ENCODE assay signal across 17 cellular contexts in genomic region chr3:85208650-85209049, GRCh38.
DNase-seq lines count a peak whose midpoint lies in the region; ATAC-seq and TF ChIP-seq lines count a peak whose summit lies in the region.
"Had no signal": no experiment of that assay in that cellular context is flagged by ENCODE, and none has a peak within 500 bp of the region (broad histone marks: within the 10 kb centered on the region; RNA-seq: fewer than 3 reads in every experiment).

No MANE protein-coding gene starts in this region.

- H3K4me1 Mint-ChIP-seq in activated CD8-positive, alpha-beta T cell treated with anti-CD3 and anti-CD28 coated beads, Interleukin-2, amount 10 ng/mL, durations not matched to agents 7 days and 5 days (ENCODE audit: low read depth) = no peaks in the 10 kb centered on the region
- no peaks in the 10 kb centered on the region for H3K4me1 Mint-ChIP-seq in activated naive CD8-positive, alpha-beta T cell treated with anti-CD3 and anti-CD28 coated beads for 36 hours
- H3K4me1 Mint-ChIP-seq: CD14-positive monocyte; CD4-positive, alpha-beta memory T cell; CD4-positive, CD25-positive, alpha-beta regulatory T cell; CD8-positive, alpha-beta memory T cell had no signal

- H3K27me3 ChIP-seq in ascending aorta = no peaks in the 10 kb centered on the region
- H3K27me3 ChIP-seq: BE2C, BLaER1 had no signal

- in situ Hi-C loops in G401 (cut with HindIII; ENCODE audit: low sequenced_read_pairs) = no loop called here

- H3K36me3 Mint-ChIP-seq in activated CD8-positive, alpha-beta T cell treated with anti-CD3 and anti-CD28 coated beads, Interleukin-2, amount 10 ng/mL, durations not matched to agents 7 days and 5 days (ENCODE audit: low read depth) = no peaks in the 10 kb centered on the region
- H3K36me3 Mint-ChIP-seq in activated naive CD8-positive, alpha-beta T cell treated with anti-CD3 and anti-CD28 coated beads for 36 hours = no peaks in the 10 kb centered on the region
- H3K36me3 Mint-ChIP-seq: CD14-positive monocyte; CD4-positive, alpha-beta memory T cell; CD4-positive, CD25-positive, alpha-beta regulatory T cell; CD8-positive, alpha-beta memory T cell had no signal

- ATAC-seq in activated CD8-positive, alpha-beta T cell treated with anti-CD3 and anti-CD28 coated beads, Interleukin-2, amount 10 ng/mL, durations not matched to agents 7 days and 5 days = no peak
- ATAC-seq: GM12878 had no signal

- no peak for TF ChIP-seq CTCF in ascending aorta (IDR thresholded peaks at IDR 0.05)

- POLR2A ChIA-PET in activated CD8-positive, alpha-beta T cell treated with anti-CD3 and anti-CD28 coated beads, Interleukin-2, amount 10 ng/mL, durations not matched to agents 7 days and 5 days (lab: Charles Lee) = no interaction called here

- H3K9me3 ChIP-seq in ascending aorta = no peaks in the 10 kb centered on the region
- H3K9me3 ChIP-seq: BE2C, BLaER1 had no signal

- no peak overlapping the region for H3K4me3 Mint-ChIP-seq in activated CD8-positive, alpha-beta T cell treated with anti-CD3 and anti-CD28 coated beads, Interleukin-2, amount 10 ng/mL, durations not matched to agents 7 days and 5 days
- H3K4me3 Mint-ChIP-seq in activated naive CD8-positive, alpha-beta T cell treated with anti-CD3 and anti-CD28 coated beads for 36 hours = no peak overlapping the region
- H3K4me3 Mint-ChIP-seq: CD14-positive monocyte; CD4-positive, alpha-beta memory T cell; CD4-positive, CD25-positive, alpha-beta regulatory T cell; CD8-positive, alpha-beta memory T cell had no signal

- no peak overlapping the region for H3K27ac ChIP-seq in ascending aorta
- H3K27ac ChIP-seq: BLaER1 had no signal

- H3K9me3 Mint-ChIP-seq in activated CD8-positive, alpha-beta T cell treated with anti-CD3 and anti-CD28 coated beads, Interleukin-2, amount 10 ng/mL, durations not matched to agents 7 days and 5 days (ENCODE audit: insufficient read depth) = peaks cover 11% of the 10 kb centered on the region
- H3K9me3 Mint-ChIP-seq in activated naive CD8-positive, alpha-beta T cell treated with anti-CD3 and anti-CD28 coated beads for 36 hours = peaks cover 8% of the 10 kb centered on the region

- no peak overlapping the region for H3K27ac Mint-ChIP-seq in activated CD8-positive, alpha-beta T cell treated with anti-CD3 and anti-CD28 coated beads, Interleukin-2, amount 10 ng/mL, durations not matched to agents 7 days and 5 days
- no peak overlapping the region for H3K27ac Mint-ChIP-seq in activated naive CD8-positive, alpha-beta T cell treated with anti-CD3 and anti-CD28 coated beads for 36 hours
- H3K27ac Mint-ChIP-seq: CD14-positive monocyte; CD4-positive, alpha-beta memory T cell; CD4-positive, CD25-positive, alpha-beta regulatory T cell; CD8-positive, alpha-beta memory T cell had no signal

- H3K4me1 ChIP-seq in ascending aorta = no peaks in the 10 kb centered on the region
- H3K4me1 ChIP-seq: BE2C, BLaER1 had no signal

- intact Hi-C loops in ascending aorta (cut with DNase I) = no loop called here

- H3K27me3 Mint-ChIP-seq in activated CD8-positive, alpha-beta T cell treated with anti-CD3 and anti-CD28 coated beads, Interleukin-2, amount 10 ng/mL, durations not matched to agents 7 days and 5 days (ENCODE audit: low read depth) = no peaks in the 10 kb centered on the region
- H3K27me3 Mint-ChIP-seq in activated naive CD8-positive, alpha-beta T cell treated with anti-CD3 and anti-CD28 coated beads for 36 hours = no peaks in the 10 kb centered on the region
- H3K27me3 Mint-ChIP-seq: CD4-positive, alpha-beta memory T cell; CD4-positive, CD25-positive, alpha-beta regulatory T cell; CD8-positive, alpha-beta memory T cell had no signal

- CTCF ChIA-PET in activated CD8-positive, alpha-beta T cell treated with anti-CD3 and anti-CD28 coated beads, Interleukin-2, amount 10 ng/mL, durations not matched to agents 7 days and 5 days (lab: Charles Lee) = no interaction called here

- no peak overlapping the region for H3K4me3 ChIP-seq in ascending aorta
- H3K4me3 ChIP-seq: BLaER1, GM12878 had no signal

- DNase-seq in G401 (ENCODE audit: low spot score) (peak; percentile 77), cerebellar cortex (ENCODE audit: low spot score) (peak; percentile 75), ascending aorta (ENCODE audit: low spot score in 2 of 2) (no peak)
- no peak for DNase-seq in activated CD8-positive, alpha-beta T cell treated with anti-CD3 and anti-CD28 coated beads, Interleukin-2, amount 10 ng/mL, durations not matched to agents 7 days and 5 days
- DNase-seq in activated naive CD8-positive, alpha-beta T cell treated with anti-CD3 and anti-CD28 coated beads for 36 hours = no peak
- DNase-seq: 8988T; ACHN; BE2C; CD4-positive, alpha-beta memory T cell; CD4-positive, CD25-positive, alpha-beta regulatory T cell; CD8-positive, alpha-beta memory T cell; COR-L47; DMS79 treated with DMSO at 0.1 percent for 48 hours; GDM1 had no signal

- H3K36me3 ChIP-seq in ascending aorta = no peaks in the 10 kb centered on the region
- H3K36me3 ChIP-seq: BE2C, BLaER1 had no signal

Comparison
In these comparisons a context has a peak if more than half of its experiments do, and no peak if none do; other contexts are left out.
1. DNase-seq: peak in G401 (single experiment) and cerebellar cortex (single experiment); none in activated CD8-positive, alpha-beta T cell treated with anti-CD3 and anti-CD28 coated beads, Interleukin-2, amount 10 ng/mL, durations not matched to agents 7 days and 5 days (single experiment), activated naive CD8-positive, alpha-beta T cell treated with anti-CD3 and anti-CD28 coated beads for 36 hours (single experiment) and ascending aorta (0 of 2).